Comparison of ENCODE assay signal across 1 cellular context in genomic region chr3:29212789-29213433, GRCh38.
TF ChIP-seq lines count a peak whose summit lies in the region.

No MANE protein-coding gene starts in this region.

TF ChIP-seq in WTC11, 78 proteins besides CTCF, POLR2A, EP300 and RAD21 (continued from another document):
- TF ChIP-seq RORB (CRISPR knock-in tag; IDR thresholded peaks at IDR 0.05) (no peak), ZNF232 (CRISPR knock-in tag; IDR thresholded peaks at IDR 0.05) (no peak), EMX1 (CRISPR knock-in tag; IDR thresholded peaks at IDR 0.05) (no peak), TCF7 (CRISPR knock-in tag; IDR thresholded peaks at IDR 0.05; ENCODE audit: low read depth) (no peak), ZNF263 (CRISPR knock-in tag; IDR thresholded peaks at IDR 0.05; ENCODE audit: low read depth) (no peak), ZNF317 (CRISPR knock-in tag; IDR thresholded peaks at IDR 0.05; ENCODE audit: borderline replicate concordance, low read depth) (no peak)
